ENCODE assay signal across 1 cellular context in the genomic region with DNA sequence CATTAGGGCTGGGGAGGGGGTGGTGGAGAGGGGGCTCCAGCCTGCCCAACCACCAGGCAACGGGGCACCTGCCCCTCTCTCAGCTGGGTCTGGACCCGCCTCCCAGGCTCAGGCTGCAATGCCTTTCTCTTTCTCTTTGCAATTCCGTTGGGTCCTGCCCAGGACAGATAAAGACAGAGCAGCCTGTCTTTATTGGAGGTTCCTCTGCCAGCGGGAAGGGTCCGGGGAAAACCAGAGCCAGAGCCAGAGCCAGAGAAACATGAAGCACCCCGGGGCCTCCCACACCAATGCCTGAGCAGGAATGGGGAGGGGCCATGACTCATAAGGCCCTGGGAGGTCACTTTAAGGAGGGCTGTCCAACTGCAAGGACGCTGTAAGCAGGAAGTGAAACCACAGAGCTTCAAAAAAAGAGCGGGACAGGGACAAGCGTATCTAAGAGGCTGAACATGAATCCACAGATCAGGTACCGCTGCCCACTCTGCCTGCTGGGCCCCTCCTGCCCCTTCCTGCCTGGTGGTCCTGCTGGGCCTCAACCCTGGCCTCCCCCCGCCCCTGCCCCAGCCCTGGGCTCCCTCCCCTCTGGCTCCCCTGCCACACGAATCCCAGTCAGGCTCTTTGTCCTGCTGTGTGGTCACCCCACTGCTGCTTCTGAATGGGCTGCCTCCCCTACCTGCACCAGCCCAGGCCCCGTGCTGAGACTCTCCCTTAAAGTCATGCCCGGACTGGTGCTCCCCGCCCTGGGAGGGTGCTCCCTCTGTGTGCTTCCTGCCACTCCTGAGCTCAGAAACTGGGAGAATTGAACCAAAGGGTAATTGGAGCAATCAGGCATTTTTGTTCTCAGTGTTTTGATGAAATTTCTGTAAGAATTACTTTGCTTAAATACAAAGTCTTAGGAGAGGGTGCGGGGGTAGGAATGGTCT.
TF ChIP-seq lines count a peak whose summit lies in the region.

A gene (plus strand): TSS at position 340 of the 920 bp plus-strand sequence. CDS start 107 bp downstream, at position 447.

TF ChIP-seq in HCT116, 20 proteins besides CTCF, POLR2A, EP300 and RAD21 (continued from another document):
- TF ChIP-seq, protein P1, sequence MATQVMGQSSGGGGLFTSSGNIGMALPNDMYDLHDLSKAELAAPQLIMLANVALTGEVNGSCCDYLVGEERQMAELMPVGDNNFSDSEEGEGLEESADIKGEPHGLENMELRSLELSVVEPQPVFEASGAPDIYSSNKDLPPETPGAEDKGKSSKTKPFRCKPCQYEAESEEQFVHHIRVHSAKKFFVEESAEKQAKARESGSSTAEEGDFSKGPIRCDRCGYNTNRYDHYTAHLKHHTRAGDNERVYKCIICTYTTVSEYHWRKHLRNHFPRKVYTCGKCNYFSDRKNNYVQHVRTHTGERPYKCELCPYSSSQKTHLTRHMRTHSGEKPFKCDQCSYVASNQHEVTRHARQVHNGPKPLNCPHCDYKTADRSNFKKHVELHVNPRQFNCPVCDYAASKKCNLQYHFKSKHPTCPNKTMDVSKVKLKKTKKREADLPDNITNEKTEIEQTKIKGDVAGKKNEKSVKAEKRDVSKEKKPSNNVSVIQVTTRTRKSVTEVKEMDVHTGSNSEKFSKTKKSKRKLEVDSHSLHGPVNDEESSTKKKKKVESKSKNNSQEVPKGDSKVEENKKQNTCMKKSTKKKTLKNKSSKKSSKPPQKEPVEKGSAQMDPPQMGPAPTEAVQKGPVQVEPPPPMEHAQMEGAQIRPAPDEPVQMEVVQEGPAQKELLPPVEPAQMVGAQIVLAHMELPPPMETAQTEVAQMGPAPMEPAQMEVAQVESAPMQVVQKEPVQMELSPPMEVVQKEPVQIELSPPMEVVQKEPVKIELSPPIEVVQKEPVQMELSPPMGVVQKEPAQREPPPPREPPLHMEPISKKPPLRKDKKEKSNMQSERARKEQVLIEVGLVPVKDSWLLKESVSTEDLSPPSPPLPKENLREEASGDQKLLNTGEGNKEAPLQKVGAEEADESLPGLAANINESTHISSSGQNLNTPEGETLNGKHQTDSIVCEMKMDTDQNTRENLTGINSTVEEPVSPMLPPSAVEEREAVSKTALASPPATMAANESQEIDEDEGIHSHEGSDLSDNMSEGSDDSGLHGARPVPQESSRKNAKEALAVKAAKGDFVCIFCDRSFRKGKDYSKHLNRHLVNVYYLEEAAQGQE (IDR thresholded peaks at IDR 0.05; ENCODE audit: low read depth): no peak
